17 cellular contexts compared by ENCODE assay signal in the genomic region with DNA sequence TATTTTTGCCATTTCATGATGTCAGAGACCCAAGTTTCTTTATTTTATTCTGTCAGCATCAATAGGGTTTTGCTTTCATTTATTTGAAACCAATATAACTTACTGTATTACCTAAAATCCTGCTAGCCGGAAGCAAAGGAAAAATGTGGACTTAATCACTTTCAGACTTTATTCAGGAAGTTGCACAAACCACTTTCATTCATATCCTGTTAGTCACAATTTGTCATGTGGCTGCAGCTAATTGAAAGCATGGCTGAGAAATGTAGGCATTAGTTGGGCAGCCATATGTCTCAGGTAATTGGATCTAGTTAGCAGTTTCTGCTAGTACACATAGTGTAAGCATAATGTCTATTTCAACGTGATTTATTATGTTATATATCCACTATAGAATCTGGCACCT.
DNase-seq lines count a peak whose midpoint lies in the region; ATAC-seq, FAIRE-seq and TF ChIP-seq lines count a peak whose summit lies in the region.
"Had no signal": no experiment of that assay in that cellular context is flagged by ENCODE, and none has a peak within 500 bp of the region (broad histone marks: within the 10 kb centered on the region; RNA-seq: fewer than 3 reads in every experiment).

No MANE protein-coding gene starts in this region.

- no peak overlapping the region for H3K4me3 Mint-ChIP-seq in activated naive CD8-positive, alpha-beta T cell treated with anti-CD3 and anti-CD28 coated beads, Interleukin-2, amount 50 U/mL, for 24 hours
- H3K4me3 Mint-ChIP-seq in activated naive CD8-positive, alpha-beta T cell treated with anti-CD3 and anti-CD28 coated beads for 36 hours: no peak overlapping the region
- no peak overlapping the region for H3K4me3 Mint-ChIP-seq in mesothelial cell of epicardium
- H3K4me3 Mint-ChIP-seq: activated CD4-positive, alpha-beta T cell treated with anti-CD3 and anti-CD28 coated beads for 36 hours had no signal

- no peak for TF ChIP-seq CTCF in fibroblast of the aortic adventitia (IDR thresholded peaks at IDR 0.05; ENCODE audit: insufficient read depth, low read length)
- no peak for TF ChIP-seq CTCF in mesothelial cell of epicardium (IDR thresholded peaks at IDR 0.05; ENCODE audit: unreplicated experiment)

- no peaks in the 10 kb centered on the region for H3K27me3 ChIP-seq in ACC112 (ENCODE audit: insufficient read depth, low read length)
- H3K27me3 ChIP-seq: SJCRH30, tibial nerve had no signal

- H3K4me1 ChIP-seq in ACC112 (ENCODE audit: control insufficient read depth, insufficient read depth, low read length, unreplicated experiment): peaks cover 27% of the 10 kb centered on the region
- H3K4me1 ChIP-seq: SJCRH30, tibial nerve had no signal

- no peak for TF ChIP-seq POLR2A in GM12892 (IDR thresholded peaks at IDR 0.05; ENCODE audit: low read depth, low read length)

- ATAC-seq in activated naive CD8-positive, alpha-beta T cell treated with anti-CD3 and anti-CD28 coated beads, Interleukin-2, amount 50 U/mL, for 24 hours: no peak
- ATAC-seq: activated CD4-positive, alpha-beta T cell treated with anti-CD3 and anti-CD28 coated beads for 36 hours had no signal

- H3K79me2 ChIP-seq in ACC112 (ENCODE audit: control insufficient read depth, insufficient read depth, low read length, unreplicated experiment): no peaks in the 10 kb centered on the region

- DNase-seq in HPDE6-E6E7 (ENCODE audit: extremely low spot score) (peak; percentile 3), SW 1271 (lab: John Stamatoyannopoulos, UW) (peak; percentile 54 to 81), fibroblast of the aortic adventitia (ENCODE audit: low read depth) (peak; percentile 78), GM12892 (ENCODE audit: insufficient read length) (no peak), mesothelial cell of epicardium (ENCODE audit: low spot score in 2 of 2, unreplicated experiment in 2 of 2) (no peak)
- no peak for DNase-seq in activated naive CD8-positive, alpha-beta T cell treated with anti-CD3 and anti-CD28 coated beads, Interleukin-2, amount 50 U/mL, for 24 hours
- DNase-seq in activated naive CD8-positive, alpha-beta T cell treated with anti-CD3 and anti-CD28 coated beads for 36 hours: no peak
- DNase-seq: activated CD4-positive, alpha-beta T cell treated with anti-CD3 and anti-CD28 coated beads for 36 hours; C1 segment of cervical spinal cord; hypothalamus; NCI-H2227 treated with DMSO at 0.1 percent for 48 hours; retina; SJCRH30 had no signal

- H3K36me3 Mint-ChIP-seq in activated naive CD8-positive, alpha-beta T cell treated with anti-CD3 and anti-CD28 coated beads, Interleukin-2, amount 50 U/mL, for 24 hours (ENCODE audit: low read depth): no peaks in the 10 kb centered on the region
- H3K36me3 Mint-ChIP-seq in activated naive CD8-positive, alpha-beta T cell treated with anti-CD3 and anti-CD28 coated beads for 36 hours: no peaks in the 10 kb centered on the region
- H3K36me3 Mint-ChIP-seq in mesothelial cell of epicardium: no peaks in the 10 kb centered on the region

- H3K36me3 ChIP-seq in ACC112 (ENCODE audit: insufficient read depth, low read length): no peaks in the 10 kb centered on the region
- H3K36me3 ChIP-seq: SJCRH30, tibial nerve had no signal

- H3K4me1 Mint-ChIP-seq in activated naive CD8-positive, alpha-beta T cell treated with anti-CD3 and anti-CD28 coated beads, Interleukin-2, amount 50 U/mL, for 24 hours: no peaks in the 10 kb centered on the region
- H3K4me1 Mint-ChIP-seq in activated naive CD8-positive, alpha-beta T cell treated with anti-CD3 and anti-CD28 coated beads for 36 hours: no peaks in the 10 kb centered on the region
- peaks cover 29% of the 10 kb centered on the region for H3K4me1 Mint-ChIP-seq in mesothelial cell of epicardium
- H3K4me1 Mint-ChIP-seq: activated CD4-positive, alpha-beta T cell treated with anti-CD3 and anti-CD28 coated beads for 36 hours had no signal

- peaks cover 6% of the 10 kb centered on the region for H3K9me3 Mint-ChIP-seq in activated naive CD8-positive, alpha-beta T cell treated with anti-CD3 and anti-CD28 coated beads, Interleukin-2, amount 50 U/mL, for 24 hours
- H3K9me3 Mint-ChIP-seq in activated naive CD8-positive, alpha-beta T cell treated with anti-CD3 and anti-CD28 coated beads for 36 hours: no peaks in the 10 kb centered on the region
- no peaks in the 10 kb centered on the region for H3K9me3 Mint-ChIP-seq in mesothelial cell of epicardium

- H2AFZ ChIP-seq in ACC112 (ENCODE audit: low read length, unreplicated experiment): peak overlapping the region; percentile 75

- H3K27me3 Mint-ChIP-seq in activated naive CD8-positive, alpha-beta T cell treated with anti-CD3 and anti-CD28 coated beads, Interleukin-2, amount 50 U/mL, for 24 hours: no peaks in the 10 kb centered on the region
- no peaks in the 10 kb centered on the region for H3K27me3 Mint-ChIP-seq in activated naive CD8-positive, alpha-beta T cell treated with anti-CD3 and anti-CD28 coated beads for 36 hours
- H3K27me3 Mint-ChIP-seq in mesothelial cell of epicardium (ENCODE audit: low read depth): no peaks in the 10 kb centered on the region
- H3K27me3 Mint-ChIP-seq: activated CD4-positive, alpha-beta T cell treated with anti-CD3 and anti-CD28 coated beads for 36 hours had no signal

- no peak for FAIRE-seq in GM12892 (lab: Jason Lieb, UNC)

- H3K27ac Mint-ChIP-seq in activated naive CD8-positive, alpha-beta T cell treated with anti-CD3 and anti-CD28 coated beads, Interleukin-2, amount 50 U/mL, for 24 hours: no peak overlapping the region
- H3K27ac Mint-ChIP-seq in activated naive CD8-positive, alpha-beta T cell treated with anti-CD3 and anti-CD28 coated beads for 36 hours: no peak overlapping the region
- no peak overlapping the region for H3K27ac Mint-ChIP-seq in mesothelial cell of epicardium
- H3K27ac Mint-ChIP-seq: activated CD4-positive, alpha-beta T cell treated with anti-CD3 and anti-CD28 coated beads for 36 hours; activated T-helper 2 cell treated with anti-CD3 and anti-CD28 coated beads, Interferon-gamma antibody, Interleukin-2, Interleukin-4, amounts not matched to agents 10 μg/mL and 5 μg/mL and 100 μg/mL, durations not matched to agents 14 hours and 24 hours and 36 hours had no signal

- H3K27ac ChIP-seq in ACC112 (ENCODE audit: low read depth, low read length): peak overlapping the region; percentile 63
- H3K27ac ChIP-seq: KMS-11, SJCRH30, tibial nerve had no signal

- H3K4me3 ChIP-seq in ACC112 (ENCODE audit: low read depth, low read length) (peak overlapping the region; percentile 47; the same call in 1 of the 2 replicates), fibroblast of the aortic adventitia (ENCODE audit: low read depth, low read length) (no peak overlapping the region)
- H3K4me3 ChIP-seq: SJCRH30, tibial nerve had no signal

Comparison
In these comparisons a context has a peak if more than half of its experiments do, and no peak if none do; other contexts are left out.
1. DNase-seq: peak in HPDE6-E6E7 (single experiment), SW 1271 (2 of 2) and fibroblast of the aortic adventitia (single experiment); none in activated naive CD8-positive, alpha-beta T cell treated with anti-CD3 and anti-CD28 coated beads, Interleukin-2, amount 50 U/mL, for 24 hours (single experiment), GM12892 (single experiment), activated naive CD8-positive, alpha-beta T cell treated with anti-CD3 and anti-CD28 coated beads for 36 hours (single experiment) and mesothelial cell of epicardium (0 of 2).